ENCODE assay signal across 17 cellular contexts in the genomic region with DNA sequence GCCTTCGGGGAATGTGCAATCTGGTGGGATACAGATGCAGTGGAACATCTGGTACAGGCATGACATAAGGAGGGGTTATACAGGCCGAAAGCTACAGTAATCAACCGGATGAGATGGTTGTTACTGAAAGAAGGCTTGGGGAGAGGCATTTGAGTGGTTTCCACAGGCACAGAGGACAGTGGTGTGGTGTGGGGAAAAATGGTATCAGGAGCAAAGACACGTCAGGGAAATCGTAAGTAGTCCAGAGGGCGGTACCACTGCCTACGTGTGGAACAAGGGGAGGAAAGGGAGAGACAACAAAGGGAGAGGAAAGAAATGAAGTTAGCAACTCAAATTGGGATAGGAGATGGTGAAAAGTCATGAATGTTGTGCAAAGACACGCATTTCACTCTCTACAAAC. TPM values are rescaled to one million over a fixed set of nuclear protein-coding genes. Genes with fewer than 3 reads are reported as not detected.
A peak's percentile ranks its signal among the peaks of the same experiment; 100 is the strongest.
DNase-seq lines count a peak whose midpoint lies in the region; ATAC-seq, FAIRE-seq and TF ChIP-seq lines count a peak whose summit lies in the region.
"Had no signal": no experiment of that assay in that cellular context is flagged by ENCODE, and none has a peak within 500 bp of the region (broad histone marks: within the 10 kb centered on the region; RNA-seq: fewer than 3 reads in every experiment).

No MANE protein-coding gene starts in this region.

- DNase-seq in K562 (ENCODE audit: extremely low read depth in 1 of 4, low spot score in 3 of 4) (no peak), fibroblast of lung (ENCODE audit: low read depth in 2 of 2) (no peak), osteoblast (ENCODE audit: insufficient read length, low spot score, missing footprints) (peak; percentile 68), transverse colon (no peak), GM13977 (ENCODE audit: low spot score) (no peak), NCI-H526 treated with DMSO at 0.1 percent for 48 hours (lab: John Stamatoyannopoulos, UW) (no peak), NOMO-1 (lab: John Stamatoyannopoulos, UW; ENCODE audit: unreplicated experiment in 2 of 2) (no peak)
- DNase-seq: activated CD4-positive, alpha-beta T cell treated with anti-CD3 and anti-CD28 coated beads, Interleukin-2, amount 50 U/mL, for 1 hour; activated CD8-positive, alpha-beta memory T cell treated with anti-CD3 and anti-CD28 coated beads, Interleukin-2, amount 50 U/mL, for 48 hours; amygdala; GM23248; left lung; NCI-H1417; NCI-H2171; Peyer's patch; trophoblast cell had no signal

- H3K9ac ChIP-seq in K562 (ENCODE audit: insufficient read depth in 1 of 2, low read depth in 2 of 2, low read length in 2 of 2) (no peak overlapping the region), fibroblast of lung (ENCODE audit: insufficient read depth, low read length) (no peak overlapping the region)
- H3K9ac ChIP-seq: GM23248 had no signal

- FAIRE-seq in K562 (lab: Jason Lieb, UNC) = no peak
- FAIRE-seq: frontal cortex had no signal

- TF ChIP-seq POLR2A in K562 (conservative IDR thresholded peaks at IDR 0.05) = no peak
- no peak for TF ChIP-seq POLR2A in transverse colon (IDR thresholded peaks at IDR 0.05)

- no peak overlapping the region for H3K27ac ChIP-seq in K562 (ENCODE audit: extremely low read depth, low read depth, low read length)
- H3K27ac ChIP-seq in fibroblast of lung (ENCODE audit: insufficient read depth, low read length) = no peak overlapping the region
- no peak overlapping the region for H3K27ac ChIP-seq in osteoblast (ENCODE audit: low read depth, low read length)
- peak overlapping the region; percentile 58 to 95 (median 90) for H3K27ac ChIP-seq in transverse colon
- H3K27ac ChIP-seq: GM23248, left lung had no signal

- TF ChIP-seq RAD21 in K562 (CRISPR knock-in tag; conservative IDR thresholded peaks at IDR 0.05 in 1 of 2, IDR thresholded peaks at IDR 0.05 in 1 of 2) = no peak

- no peak for ATAC-seq in K562
- ATAC-seq: left lung had no signal

- no TSS peak for BruUV-seq in K562 (replicated peaks; lab: Mats Ljungman, UMichigan)

- CTCF ChIA-PET in K562 (lab: Yijun Ruan, JAX; ENCODE audit: low intra/inter-chr PET ratio) = no interaction called here

- WGBS in K562 (ENCODE audit: insufficient coverage, low coverage, missing lambda C conversion rate) = 0% methylated on average over 8 of the region's 8 CpGs
- 64 to 77% methylated on average over 6 to 8 of the region's 8 CpGs for WGBS in transverse colon (ENCODE audit: low coverage in 1 of 2), 2 donors

- H3K9me3 ChIP-seq in K562 (replicated peaks; ENCODE audit: control insufficient read depth, insufficient read depth, low read depth, low read length) (no peaks in the 10 kb centered on the region), fibroblast of lung (ENCODE audit: control insufficient read depth, insufficient read depth, low read depth, low read length) (no peaks in the 10 kb centered on the region), osteoblast (ENCODE audit: low read depth, low read length) (no peaks in the 10 kb centered on the region), transverse colon (no peaks in the 10 kb centered on the region)
- H3K9me3 ChIP-seq: left lung, Peyer's patch had no signal

- H2AFZ ChIP-seq in K562 (ENCODE audit: low read depth, low read length) = no peak overlapping the region
- H2AFZ ChIP-seq in fibroblast of lung (ENCODE audit: low read length) = peak overlapping the region; percentile 22
- no peak overlapping the region for H2AFZ ChIP-seq in osteoblast (ENCODE audit: low read length)
- H2AFZ ChIP-seq: GM23248 had no signal

- H3K27me3 ChIP-seq in K562 (ENCODE audit: control insufficient read depth in 2 of 2, insufficient read depth in 2 of 2, low read length in 2 of 2) (peaks cover 28 to 45% of the 10 kb centered on the region in 2 experiments), fibroblast of lung (ENCODE audit: control insufficient read depth, insufficient read depth, low read length) (no peaks in the 10 kb centered on the region), osteoblast (ENCODE audit: insufficient read depth, low read length) (peaks cover 14% of the 10 kb centered on the region), transverse colon (peaks cover 64% of the 10 kb centered on the region)

- POLR2A ChIA-PET in K562 (lab: Yijun Ruan, JAX) = no interaction called here

- TF ChIP-seq CTCF in K562 (IDR thresholded peaks at IDR 0.05 in 2 of 3, conservative IDR thresholded peaks at IDR 0.05 in 1 of 3; ENCODE audit: insufficient read depth in 2 of 3, low read depth in 1 of 3, low read length in 3 of 3) (no peak), fibroblast of lung (conservative IDR thresholded peaks at IDR 0.05 in 1 of 2, IDR thresholded peaks at IDR 0.05 in 1 of 2; ENCODE audit: low read depth in 1 of 2, low read length in 2 of 2) (no peak), osteoblast (IDR thresholded peaks at IDR 0.05; ENCODE audit: extremely low read depth, low read depth, low read length) (no peak), transverse colon (IDR thresholded peaks at IDR 0.05) (no peak), GM13977 (IDR thresholded peaks at IDR 0.05; ENCODE audit: extremely low read depth, insufficient read depth, missing control alignments) (no peak)

- H3K4me2 ChIP-seq in K562 (ENCODE audit: insufficient read depth, low read length) (no peak overlapping the region), fibroblast of lung (ENCODE audit: extremely low read depth, insufficient read depth, low read length) (peak overlapping the region; percentile 57), osteoblast (ENCODE audit: insufficient read depth, low read length) (no peak overlapping the region)

- H3K4me3 ChIP-seq in K562 (no peak overlapping the region), fibroblast of lung (replicated peaks in 1 of 4; ENCODE audit: control extremely low read depth in 1 of 4, insufficient read depth in 1 of 4, low read depth in 3 of 4, low read length in 4 of 4) (peak overlapping the region in 1 of 4 experiments; percentile 6), osteoblast (ENCODE audit: insufficient read depth, low read length) (no peak overlapping the region), transverse colon (peak overlapping the region in 1 of 4 donors; percentile 71)
- H3K4me3 ChIP-seq: GM23248, left lung had no signal

- H3K4me1 ChIP-seq in K562 (replicated peaks in 1 of 2; ENCODE audit: control insufficient read depth in 2 of 2, insufficient read depth in 2 of 2, low read length in 2 of 2) (peaks cover 0 to 11% of the 10 kb centered on the region in 2 experiments; a peak in 2 of 5 replicates), fibroblast of lung (ENCODE audit: control insufficient read depth, extremely low read depth, insufficient read depth, low read length) (peaks cover 3% of the 10 kb centered on the region), osteoblast (ENCODE audit: insufficient read depth, low read length) (peaks cover 5% of the 10 kb centered on the region), transverse colon (peaks cover 3 to 15% (median 10%) of the 10 kb centered on the region in 4 donors)

- intact Hi-C loops in K562 (cut with micrococcal nuclease) = no loop called here
- intact Hi-C loops in transverse colon (cut with DNase I; ENCODE audit: low total_unique reads) = loop anchor here (10.0 kb wide), 1 partner anchor 62 kb away; no protein-coding TSS in a partner anchor

- no peaks in the 10 kb centered on the region for H3K36me3 ChIP-seq in K562 (ENCODE audit: control insufficient read depth, insufficient read depth, low read length)
- H3K36me3 ChIP-seq in fibroblast of lung (ENCODE audit: control insufficient read depth, insufficient read depth, low read length) = no peaks in the 10 kb centered on the region
- no peaks in the 10 kb centered on the region for H3K36me3 ChIP-seq in osteoblast (ENCODE audit: insufficient read depth, low read length)
- H3K36me3 ChIP-seq in transverse colon = no peaks in the 10 kb centered on the region
- H3K36me3 ChIP-seq: left lung, Peyer's patch had no signal

- H3K79me2 ChIP-seq in K562 (ENCODE audit: control insufficient read depth, insufficient read depth, low read length) = no peaks in the 10 kb centered on the region
- H3K79me2 ChIP-seq in fibroblast of lung (ENCODE audit: control insufficient read depth, insufficient read depth, low read length) = no peaks in the 10 kb centered on the region
- no peaks in the 10 kb centered on the region for H3K79me2 ChIP-seq in osteoblast (ENCODE audit: insufficient read depth, low read length)

- no peaks in the 10 kb centered on the region for H3K9me1 ChIP-seq in K562 (ENCODE audit: control insufficient read depth, insufficient read depth, low read length)

- TF ChIP-seq EP300 in K562 (IDR thresholded peaks at IDR 0.05; ENCODE audit: low read length) = no peak
- no peak for TF ChIP-seq EP300 in transverse colon (IDR thresholded peaks at IDR 0.05; ENCODE audit: low read depth)

- in situ Hi-C loops in K562 (cut with MboI) (no loop called here), transverse colon (cut with MboI; ENCODE audit: low pct_ligation_motif_present in 1 of 4, low pct_unique_long_range_greater_than_20kb in 1 of 4, low sequenced_read_pairs in 3 of 4) (no loop called here), GM13977 (cut with MboI; ENCODE audit: low pct_unique_long_range_greater_than_20kb, low sequenced_read_pairs, unreplicated experiment) (no loop called here)

- peaks cover 3% of the 10 kb centered on the region; the same call in 1 of the 2 replicates for H4K20me1 ChIP-seq in K562 (replicated peaks; ENCODE audit: control insufficient read depth, insufficient read depth, low read length)
- H4K20me1 ChIP-seq in fibroblast of lung (ENCODE audit: control insufficient read depth, extremely low read depth, insufficient read depth, low read length) = no peaks in the 10 kb centered on the region
- no peaks in the 10 kb centered on the region for H4K20me1 ChIP-seq in osteoblast (ENCODE audit: insufficient read depth, low read length)

RNA-seq across cellular contexts. Expression of a gene that starts 3.0 kb away (rescaled TPM):
- not detected in 2 replicates for total RNA-seq in K562 (2011; cell fraction: chromatin; rRNA removed; ENCODE audit: low replicate concordance)
- total RNA-seq in K562 (2011; cell fraction: nucleolus; rRNA removed) = not detected in 2 replicates
- total RNA-seq in K562 (2011; cell fraction: nucleoplasm; rRNA removed) = not detected in 2 replicates
- total RNA-seq in K562 (2014; rRNA removed) (0.12 TPM in 1 of 2 replicates, not detected in the other), K562 (2014; rRNA removed; fragmentation: Illumina TruSeq; extraction: Trizol) (not detected in 2 replicates), K562 (2015; rRNA removed; fragmentation: Illumina TruSeq; extraction: Trizol) (not detected in 2 replicates), K562 (2021) (not detected in 2 replicates), fibroblast of lung (20.8 and 50.3 TPM in 2 replicates), osteoblast (1.8 and 2.2 TPM in 2 replicates), transverse colon (100 to 1,000 TPM in 2 of 4 donors, 10 to 100 TPM in 2; 81.9 to 209 (median 115) TPM)
- polyA plus RNA-seq in K562 (2011; rRNA removed) (not detected in 2 replicates), K562 (2014; fragmentation: Illumina TruSeq; extraction: Trizol) (not detected in 2 replicates), K562 (2014; fragmentation: Nextera tagmentation; extraction: Ambion mirVana) (under 1 TPM in 1 of 2 experiments, not detected in 1; 0.06 TPM), K562 (2014; rRNA removed) (not detected in 2 replicates), fibroblast of lung (8.7 and 14.2 TPM in 2 replicates)
- polyA plus RNA-seq in K562 (2011; cell fraction: cytosol; rRNA removed) = not detected in 2 replicates
- not detected in 2 replicates for polyA plus RNA-seq in K562 (2011; cell fraction: nucleus; rRNA removed)
- 0.04 and 0.14 TPM in 2 replicates for polyA plus RNA-seq in K562 (2012)
- polyA minus RNA-seq in K562 (2011; rRNA and poly(A)+ RNA removed) = not detected in 2 replicates
- polyA minus RNA-seq in K562 (2011; cell fraction: cytosol; rRNA and poly(A)+ RNA removed) = not detected in 2 replicates
- polyA minus RNA-seq in K562 (2011; cell fraction: nucleus; rRNA and poly(A)+ RNA removed) = not detected in 2 replicates
- polyA plus RNA-seq in fibroblast of lung (2012) = 5.5 and 9.6 TPM in 2 replicates
- polyA minus RNA-seq in fibroblast of lung (ENCODE audit: low replicate concordance) = 0.86 and 30.1 TPM in 2 replicates
- total RNA-seq: GM23248 had no signal

Comparison
In these comparisons a context has a peak if more than half of its experiments do, and no peak if none do; other contexts are left out.
1. H3K27ac ChIP-seq: peak in transverse colon (4 of 4); none in K562 (single experiment), fibroblast of lung (single experiment) and osteoblast (single experiment).